ENCODE assay signal across 1 cellular context in the genomic region with DNA sequence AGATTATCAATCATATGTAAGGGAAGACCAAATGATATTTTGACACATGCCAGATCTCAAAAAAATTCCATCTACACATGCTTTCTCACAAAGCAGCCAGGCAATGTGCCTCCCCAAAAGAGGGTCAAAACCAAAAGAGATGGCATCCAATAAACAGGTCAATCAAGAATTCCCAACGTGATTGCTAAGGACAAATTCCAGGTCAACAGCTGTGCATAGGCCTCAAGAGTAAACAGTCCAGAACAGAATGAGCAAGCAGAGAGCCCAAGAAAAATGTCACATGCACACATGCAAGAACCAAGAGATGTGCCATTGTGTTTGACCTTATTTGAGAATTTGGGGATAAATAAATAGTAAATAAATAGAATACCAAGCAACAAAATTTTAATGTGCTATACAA.
TF ChIP-seq lines count a peak whose summit lies in the region.

No MANE protein-coding gene starts in this region.

TF ChIP-seq in HepG2, 621 proteins besides CTCF, POLR2A, EP300 and RAD21 (continued from another document and continues in another):
- TF ChIP-seq ARID4A (CRISPR knock-in tag; IDR thresholded peaks at IDR 0.05; ENCODE audit: borderline replicate concordance) = no peak
- no peak for TF ChIP-seq ZNF383 (CRISPR knock-in tag; IDR thresholded peaks at IDR 0.05; ENCODE audit: borderline replicate concordance)
- TF ChIP-seq ZMYM3 (CRISPR knock-in tag; IDR thresholded peaks at IDR 0.05) = peak; percentile 27; the same call in 1 of the 2 replicates
- TF ChIP-seq STAT5B (CRISPR knock-in tag; IDR thresholded peaks at IDR 0.05) = no peak
- no peak for TF ChIP-seq RCOR2 (CRISPR knock-in tag; IDR thresholded peaks at IDR 0.05)
- 0 out of 2 replicates have a peak, but pooled peaks have one; percentile 40 for TF ChIP-seq MIER2 (CRISPR knock-in tag; IDR thresholded peaks at IDR 0.05)
- no peak for TF ChIP-seq ERF (CRISPR knock-in tag; IDR thresholded peaks at IDR 0.05)
- no peak for TF ChIP-seq ZC3H4 (CRISPR knock-in tag; IDR thresholded peaks at IDR 0.05; ENCODE audit: borderline replicate concordance)
- TF ChIP-seq NR2F1 (CRISPR knock-in tag; IDR thresholded peaks at IDR 0.05) = peak; percentile 6 to 45; a peak in 1 of 4 replicates
- no peak for TF ChIP-seq ZNF639 (CRISPR knock-in tag; conservative IDR thresholded peaks at IDR 0.05)
- TF ChIP-seq IRF2 (CRISPR knock-in tag; IDR thresholded peaks at IDR 0.05) = no peak
- TF ChIP-seq ZNF670 (CRISPR knock-in tag; IDR thresholded peaks at IDR 0.05; ENCODE audit: borderline replicate concordance) = no peak
- TF ChIP-seq ATF6 (CRISPR knock-in tag; conservative IDR thresholded peaks at IDR 0.05) = no peak
- no peak for TF ChIP-seq ZNF317 (CRISPR knock-in tag; IDR thresholded peaks at IDR 0.05)
- TF ChIP-seq NFYB (CRISPR knock-in tag; IDR thresholded peaks at IDR 0.05) = no peak
- peak; percentile 96 for TF ChIP-seq TEAD3 (CRISPR knock-in tag; optimal IDR thresholded peaks at IDR 0.05; ENCODE audit: borderline replicate concordance)
- no peak for TF ChIP-seq DNMT3B (CRISPR knock-in tag; conservative IDR thresholded peaks at IDR 0.05)
- TF ChIP-seq ZNF136 (CRISPR knock-in tag; IDR thresholded peaks at IDR 0.05; ENCODE audit: low read depth) = no peak
- no peak for TF ChIP-seq SNAPC4 (CRISPR knock-in tag; IDR thresholded peaks at IDR 0.05)
- TF ChIP-seq ZMYM2 (CRISPR knock-in tag; IDR thresholded peaks at IDR 0.05) = no peak
- TF ChIP-seq ZNF577 (CRISPR knock-in tag; IDR thresholded peaks at IDR 0.05; ENCODE audit: borderline replicate concordance, low read depth) = no peak
- TF ChIP-seq ZBTB20 (CRISPR knock-in tag; IDR thresholded peaks at IDR 0.05; ENCODE audit: borderline replicate concordance, low read depth) = no peak
- 0 out of 2 replicates have a peak, but pooled peaks have one; percentile 18 for TF ChIP-seq FOXP1 (IDR thresholded peaks at IDR 0.05)
- peak; percentile 85 for TF ChIP-seq FOXP1 (CRISPR knock-in tag; IDR thresholded peaks at IDR 0.05)
- no peak for TF ChIP-seq JUNB (CRISPR knock-in tag; IDR thresholded peaks at IDR 0.05; ENCODE audit: borderline replicate concordance)
- no peak for TF ChIP-seq ZNF773 (CRISPR knock-in tag; IDR thresholded peaks at IDR 0.05; ENCODE audit: borderline replicate concordance)
- no peak for TF ChIP-seq TAF15 (IDR thresholded peaks at IDR 0.05; ENCODE audit: low read depth, low read length, poor library complexity, severe bottlenecking)
- TF ChIP-seq, protein P1, sequence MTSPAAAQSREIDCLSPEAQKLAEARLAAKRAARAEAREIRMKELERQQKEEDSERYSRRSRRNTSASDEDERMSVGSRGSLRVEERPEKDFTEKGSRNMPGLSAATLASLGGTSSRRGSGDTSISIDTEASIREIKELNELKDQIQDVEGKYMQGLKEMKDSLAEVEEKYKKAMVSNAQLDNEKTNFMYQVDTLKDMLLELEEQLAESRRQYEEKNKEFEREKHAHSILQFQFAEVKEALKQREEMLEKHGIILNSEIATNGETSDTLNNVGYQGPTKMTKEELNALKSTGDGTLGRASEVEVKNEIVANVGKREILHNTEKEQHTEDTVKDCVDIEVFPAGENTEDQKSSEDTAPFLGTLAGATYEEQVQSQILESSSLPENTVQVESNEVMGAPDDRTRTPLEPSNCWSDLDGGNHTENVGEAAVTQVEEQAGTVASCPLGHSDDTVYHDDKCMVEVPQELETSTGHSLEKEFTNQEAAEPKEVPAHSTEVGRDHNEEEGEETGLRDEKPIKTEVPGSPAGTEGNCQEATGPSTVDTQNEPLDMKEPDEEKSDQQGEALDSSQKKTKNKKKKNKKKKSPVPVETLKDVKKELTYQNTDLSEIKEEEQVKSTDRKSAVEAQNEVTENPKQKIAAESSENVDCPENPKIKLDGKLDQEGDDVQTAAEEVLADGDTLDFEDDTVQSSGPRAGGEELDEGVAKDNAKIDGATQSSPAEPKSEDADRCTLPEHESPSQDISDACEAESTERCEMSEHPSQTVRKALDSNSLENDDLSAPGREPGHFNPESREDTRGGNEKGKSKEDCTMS (CRISPR knock-in tag; conservative IDR thresholded peaks at IDR 0.05) = no peak
- TF ChIP-seq AHR (CRISPR knock-in tag; IDR thresholded peaks at IDR 0.05) = no peak
- TF ChIP-seq, protein P2, sequence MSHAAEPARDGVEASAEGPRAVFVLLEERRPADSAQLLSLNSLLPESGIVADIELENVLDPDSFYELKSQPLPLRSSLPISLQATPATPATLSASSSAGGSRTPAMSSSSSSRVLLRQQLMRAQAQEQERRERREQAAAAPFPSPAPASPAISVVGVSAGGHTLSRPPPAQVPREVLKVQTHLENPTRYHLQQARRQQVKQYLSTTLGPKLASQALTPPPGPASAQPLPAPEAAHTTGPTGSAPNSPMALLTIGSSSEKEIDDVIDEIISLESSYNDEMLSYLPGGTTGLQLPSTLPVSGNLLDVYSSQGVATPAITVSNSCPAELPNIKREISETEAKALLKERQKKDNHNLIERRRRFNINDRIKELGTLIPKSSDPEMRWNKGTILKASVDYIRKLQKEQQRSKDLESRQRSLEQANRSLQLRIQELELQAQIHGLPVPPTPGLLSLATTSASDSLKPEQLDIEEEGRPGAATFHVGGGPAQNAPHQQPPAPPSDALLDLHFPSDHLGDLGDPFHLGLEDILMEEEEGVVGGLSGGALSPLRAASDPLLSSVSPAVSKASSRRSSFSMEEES (CRISPR knock-in tag; IDR thresholded peaks at IDR 0.05) = peak; percentile 76; the same call in 1 of the 2 replicates
- no peak for TF ChIP-seq ZBTB14 (CRISPR knock-in tag; IDR thresholded peaks at IDR 0.05)
- no peak for TF ChIP-seq ETS1 (CRISPR knock-in tag; IDR thresholded peaks at IDR 0.05)
- TF ChIP-seq SOX6 (IDR thresholded peaks at IDR 0.05) = no peak
- TF ChIP-seq SOX6 (CRISPR knock-in tag; IDR thresholded peaks at IDR 0.05) = peak; percentile 56
- no peak for TF ChIP-seq ARNT (IDR thresholded peaks at IDR 0.05)
- TF ChIP-seq ZNF232 (CRISPR knock-in tag; IDR thresholded peaks at IDR 0.05; ENCODE audit: borderline replicate concordance) = no peak
- no peak for TF ChIP-seq ZNF282 (IDR thresholded peaks at IDR 0.05; ENCODE audit: partially characterized antibody)
- TF ChIP-seq PHB2 (IDR thresholded peaks at IDR 0.05; ENCODE audit: partially characterized antibody) = no peak
- TF ChIP-seq XRCC5 (optimal IDR thresholded peaks at IDR 0.05; ENCODE audit: low read length) = no peak
- TF ChIP-seq NCOA2 (CRISPR knock-in tag; IDR thresholded peaks at IDR 0.05) = 0 out of 2 replicates have a peak, but pooled peaks have one; percentile 44
- no peak for TF ChIP-seq GLI4 (CRISPR knock-in tag; IDR thresholded peaks at IDR 0.05; ENCODE audit: borderline replicate concordance)
- peak; percentile 80 for TF ChIP-seq FOXO1 (CRISPR knock-in tag; IDR thresholded peaks at IDR 0.05)
